In genomic region chr12:15788266-15789214, GRCh38 we compare ENCODE assay signal across 8 cellular contexts. TPM values are rescaled to one million over a fixed set of nuclear protein-coding genes. Genes with fewer than 3 reads are reported as not detected.
DNase-seq lines count a peak whose midpoint lies in the region; ATAC-seq and TF ChIP-seq lines count a peak whose summit lies in the region.

No MANE protein-coding gene starts in this region.

- H3K4me1 ChIP-seq in CD8-positive, alpha-beta memory T cell (ENCODE audit: insufficient read depth, low read length), result peaks cover 7% of the 10 kb centered on the region
- no peaks in the 10 kb centered on the region for H3K4me1 ChIP-seq in OCI-LY7 (ENCODE audit: insufficient read depth, low read length, poor library complexity, severe bottlenecking)
- no peaks in the 10 kb centered on the region for H3K4me1 ChIP-seq in iPS DF 6.9 (ENCODE audit: control insufficient read depth, insufficient read depth, low read length)

- H3K79me2 ChIP-seq in OCI-LY7 (ENCODE audit: insufficient read depth, low read depth, low read length), result no peaks in the 10 kb centered on the region

- peaks cover 37 to 58% of the 10 kb centered on the region in 2 donors for H3K27me3 Mint-ChIP-seq in CD8-positive, alpha-beta memory T cell

- BruUV-seq in OCI-LY7 (replicated peaks; lab: Mats Ljungman, UMichigan), result no TSS peak

- no peak for TF ChIP-seq CTCF in OCI-LY7 (conservative IDR thresholded peaks at IDR 0.05; ENCODE audit: low read length)
- no peak for TF ChIP-seq CTCF in astrocyte of the spinal cord (IDR thresholded peaks at IDR 0.05; ENCODE audit: low read depth, low read length)

- H3K4me2 ChIP-seq in OCI-LY7 (ENCODE audit: low read length), result peak overlapping the region; percentile 58; the same call in 1 of the 2 replicates

- CTCF ChIA-PET in CD8-positive, alpha-beta memory T cell (lab: Charles Lee), result interaction anchor here (1.0 to 1.5 kb wide), 7 partner anchors 8 to 69 kb away, joined by 3 to 5 read pairs (median 3); no protein-coding TSS in a partner anchor
- CTCF ChIA-PET in OCI-LY7 (lab: Charles Lee; ENCODE audit: unreplicated experiment), result no interaction called here

- in situ Hi-C loops in astrocyte of the spinal cord (cut with HindIII; ENCODE audit: low sequenced_read_pairs), result no loop called here

- H3K4me3 ChIP-seq in CD8-positive, alpha-beta memory T cell (ENCODE audit: low read length), result peak overlapping the region; percentile 63
- H3K4me3 ChIP-seq in OCI-LY7 (ENCODE audit: low read depth, low read length, poor library complexity, severe bottlenecking), result peak overlapping the region; percentile 58
- H3K4me3 ChIP-seq in astrocyte of the spinal cord (ENCODE audit: low read depth, low read length), result peak overlapping the region; percentile 92
- H3K4me3 ChIP-seq in iPS DF 6.9 (ENCODE audit: low read length), result peak overlapping the region; percentile 65; the same call in 1 of the 2 replicates

- H3K4me3 Mint-ChIP-seq in CD8-positive, alpha-beta memory T cell, result peak overlapping the region; percentile 83 to 98 (median 94)

- peak in 3 of 5 donors; percentile 3 to 48 (median 3) for DNase-seq in CD8-positive, alpha-beta memory T cell
- DNase-seq in OCI-LY7 (ENCODE audit: low spot score) (no peak), astrocyte of the spinal cord (ENCODE audit: low read depth, low spot score) (peak; percentile 63), iPS DF 6.9 (ENCODE audit: low read depth, low spot score) (peak; percentile 9), renal cortical epithelial cell (ENCODE audit: low read depth) (peak; percentile 54), NCI-H446 treated with DMSO at 0.1 percent for 48 hours (lab: John Stamatoyannopoulos, UW) (no peak)

- H3K36me3 Mint-ChIP-seq in CD8-positive, alpha-beta memory T cell, result peaks cover 0 to 3% (median 0%) of the 10 kb centered on the region in 3 donors

- no CpG with 5 or more reads among the region's 63 CpGs for WGBS in iPS DF 6.9 (ENCODE audit: insufficient coverage, insufficient read length)

- H3K27ac Mint-ChIP-seq in CD8-positive, alpha-beta memory T cell, result peak overlapping the region in 7 of 8 donors; percentile 1 to 76 (median 62)

- peaks cover 16 to 17% (median 17%) of the 10 kb centered on the region in 3 donors for H3K4me1 Mint-ChIP-seq in CD8-positive, alpha-beta memory T cell

- peak; percentile 39 for ATAC-seq in GM19397 (IDR thresholded peaks at IDR 0.05; ENCODE audit: unreplicated experiment)
- ATAC-seq in HG03439 (IDR thresholded peaks at IDR 0.05; ENCODE audit: unreplicated experiment), result peak; percentile 46

- H3K27me3 ChIP-seq in CD8-positive, alpha-beta memory T cell (ENCODE audit: insufficient read depth, low read length, poor library complexity, severe bottlenecking), result peaks cover 11% of the 10 kb centered on the region
- H3K27me3 ChIP-seq in iPS DF 6.9 (ENCODE audit: control insufficient read depth, insufficient read depth, low read length), result peaks cover 5% of the 10 kb centered on the region

- H3K27ac ChIP-seq in CD8-positive, alpha-beta memory T cell (ENCODE audit: low read depth, low read length), result no peak overlapping the region
- H3K27ac ChIP-seq in OCI-LY7 (ENCODE audit: low read depth, low read length, poor library complexity, severe bottlenecking) (no peak overlapping the region), iPS DF 6.9 (ENCODE audit: low read length) (no peak overlapping the region)

- H3K9me3 Mint-ChIP-seq in CD8-positive, alpha-beta memory T cell, result no peaks in the 10 kb centered on the region

- H4K20me1 ChIP-seq in OCI-LY7 (ENCODE audit: insufficient read depth, low read length), result no peaks in the 10 kb centered on the region

- H2AFZ ChIP-seq in OCI-LY7 (ENCODE audit: low read length), result peak overlapping the region; percentile 37; the same call in 1 of the 2 replicates

- H3K36me3 ChIP-seq in CD8-positive, alpha-beta memory T cell (ENCODE audit: insufficient read depth, low read length), result no peaks in the 10 kb centered on the region
- H3K36me3 ChIP-seq in OCI-LY7 (ENCODE audit: insufficient read depth, low read length) (no peaks in the 10 kb centered on the region), iPS DF 6.9 (ENCODE audit: control insufficient read depth, insufficient read depth, low read length) (no peaks in the 10 kb centered on the region)

- POLR2A ChIA-PET in CD8-positive, alpha-beta memory T cell (lab: Charles Lee), result no interaction called here
- POLR2A ChIA-PET in OCI-LY7 (lab: Charles Lee), result no interaction called here

- H3K9me3 ChIP-seq in CD8-positive, alpha-beta memory T cell (ENCODE audit: low read length), result no peaks in the 10 kb centered on the region
- H3K9me3 ChIP-seq in OCI-LY7 (ENCODE audit: low read length) (no peaks in the 10 kb centered on the region), iPS DF 6.9 (ENCODE audit: control insufficient read depth, insufficient read depth, low read length) (no peaks in the 10 kb centered on the region)

- H3K9me2 ChIP-seq in OCI-LY7 (ENCODE audit: insufficient read depth, low read length), result no peaks in the 10 kb centered on the region

- intact Hi-C loops in OCI-LY7 (cut with micrococcal nuclease; ENCODE audit: unreplicated experiment), result no loop called here

RNA-seq across cellular contexts. Expression of gene EPS8, which starts 0.6 kb away (rescaled TPM):
- 1 to 10 TPM in 1 of 2 experiments, under 1 TPM in 1; 0.92 to 1.1 TPM for total RNA-seq in CD8-positive, alpha-beta memory T cell
- polyA plus RNA-seq in CD8-positive, alpha-beta memory T cell, result 2.3 TPM
- 0.64 and 0.92 TPM in 2 replicates for total RNA-seq in OCI-LY7 (2014; rRNA removed; shearing (Covaris generic))
- 0.44 and 0.61 TPM in 2 replicates for total RNA-seq in OCI-LY7 (2022)
- 51.1 and 195 TPM in 2 replicates for total RNA-seq in renal cortical epithelial cell

Comparison
In these comparisons a context has a peak if more than half of its experiments do, and no peak if none do; other contexts are left out.
1. DNase-seq: peak in CD8-positive, alpha-beta memory T cell (3 of 5), astrocyte of the spinal cord (single experiment), iPS DF 6.9 (single experiment) and renal cortical epithelial cell (single experiment); none in OCI-LY7 (single experiment) and NCI-H446 treated with DMSO at 0.1 percent for 48 hours (single experiment).
2. RNA of gene EPS8, which starts 0.6 kb away (total RNA-seq): 51.1 to 195 TPM in renal cortical epithelial cell; 0.92 to 1.1 TPM in CD8-positive, alpha-beta memory T cell and 0.44 to 0.92 TPM in OCI-LY7; every median in the first group is over 10 times any median in the second.
3. Peak in every context shown above with its lines, with median percentiles within 50 percentile points of each other: H3K4me3 ChIP-seq.